Comparison of ENCODE assay signal across 36 cellular contexts in the genomic region with DNA sequence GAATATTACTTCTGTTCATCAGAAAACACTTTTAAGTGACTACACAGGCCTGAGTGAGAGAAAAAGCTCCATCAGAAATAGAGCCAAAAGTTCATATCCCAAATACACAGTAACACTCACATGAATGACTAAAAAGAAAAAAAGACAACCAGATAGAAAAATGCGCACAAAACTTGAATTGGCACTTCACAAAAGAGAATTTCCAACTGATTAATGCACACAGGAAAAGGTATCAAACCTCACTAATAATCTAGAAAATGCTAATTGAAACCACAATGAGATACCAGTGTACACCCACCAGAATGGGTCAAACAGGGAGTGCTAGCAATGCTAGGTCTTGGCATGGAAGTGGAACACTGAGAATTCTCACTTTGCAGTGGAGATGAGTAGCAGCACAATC.
"Had no signal": no experiment of that assay in that cellular context is flagged by ENCODE, and none has a peak within 500 bp of the region (broad histone marks: within the 10 kb centered on the region; RNA-seq: fewer than 3 reads in every experiment).

No MANE protein-coding gene starts in this region.

- DNase-seq: Karpas-422, Kasumi-1, KBM-7, KG1, MG63, MM.1S, MV-4-11, NCI-H1048, NCI-H1092, NCI-H1092 treated with DMSO at 0.1 percent for 48 hours, NCI-H1105, NCI-H1105 treated with DMSO at 0.1 percent for 48 hours, NCI-H1417, NCI-H1417 treated with DMSO at 0.1 percent for 48 hours, NCI-H1436, NCI-H1436 treated with DMSO at 0.1 percent for 48 hours, NCI-H146, NCI-H1694, NCI-H1694 treated with DMSO at 0.1 percent for 48 hours, NCI-H187, NCI-H187 treated with DMSO at 0.1 percent for 48 hours, NCI-H1930, NCI-H2029, NCI-H2029 treated with DMSO at 0.1 percent for 48 hours, NCI-H2081, NCI-H2081 treated with DMSO at 0.1 percent for 48 hours, NCI-H2107, NCI-H2171, NCI-H2171 treated with DMSO at 0.1 percent for 48 hours, NCI-H2227 treated with DMSO at 0.1 percent for 48 hours, NCI-H226, NCI-H345, NCI-H446, NCI-H446 treated with DMSO at 0.1 percent for 48 hours, NCI-H510A had no signal

- H3K4me3 ChIP-seq: MG63 had no signal

- H3K27ac ChIP-seq: KMS-11 had no signal

- H3K9me3 ChIP-seq: MG63 had no signal

- H3K27me3 ChIP-seq: MG63 had no signal
